17 cellular contexts compared by ENCODE assay signal in genomic region chr1:165763442-165763841, GRCh38. TPM values are rescaled to one million over a fixed set of nuclear protein-coding genes. Genes with fewer than 3 reads are reported as not detected.
DNase-seq lines count a peak whose midpoint lies in the region; ATAC-seq lines count a peak whose summit lies in the region.
"Had no signal": no experiment of that assay in that cellular context is flagged by ENCODE, and none has a peak within 500 bp of the region (broad histone marks: within the 10 kb centered on the region; RNA-seq: fewer than 3 reads in every experiment).

No MANE protein-coding gene starts in this region.

- CTCF ChIA-PET in activated naive CD4-positive, alpha-beta T cell treated with anti-CD3 and anti-CD28 coated beads for 36 hours (lab: Charles Lee) = interaction anchor here (0.6 to 0.9 kb wide), 2 partner anchors 10 to 65 kb away, joined by 3 to 4 read pairs; partner anchors contain the start of gene ALDH9A1

- peak; percentile 76 to 79 for ATAC-seq in activated CD4-positive, CD25-positive, alpha-beta regulatory T cell treated with anti-CD3 and anti-CD28 coated beads, Interleukin-2, amount 50 U/mL, for 24 hours
- ATAC-seq in activated T-cell treated with anti-CD3 and anti-CD28 coated beads, Interleukin-2, amount 50 U/mL, for 72 hours (replicated peaks in 1 of 2) = peak; percentile 88 to 94
- ATAC-seq in stimulated activated effector memory CD8-positive, alpha-beta T cell treated with anti-CD3 and anti-CD28 coated beads, Interleukin-12 subunit alpha, Interleukin-12 subunit beta, amount 100 ng/mL, for 72 hours = peak; percentile 87
- ATAC-seq: PC-3 had no signal

- DNase-seq in activated CD4-positive, CD25-positive, alpha-beta regulatory T cell treated with anti-CD3 and anti-CD28 coated beads, Interleukin-2, amount 50 U/mL, for 72 hours = no peak
- peak; percentile 54 for DNase-seq in activated naive CD4-positive, alpha-beta T cell treated with anti-CD3 and anti-CD28 coated beads for 36 hours
- no peak for DNase-seq in activated naive CD4-positive, alpha-beta T cell treated with Interleukin-2 at 50 U/mL for 16 hours
- DNase-seq in activated T-cell treated with anti-CD3 and anti-CD28 coated beads, Interleukin-2, amount 50 U/mL, for 72 hours = peak; percentile 42 to 46
- DNase-seq in stimulated activated effector memory CD8-positive, alpha-beta T cell treated with anti-CD3 and anti-CD28 coated beads, Interleukin-12 subunit alpha, Interleukin-12 subunit beta, amount 100 ng/mL, for 72 hours (ENCODE audit: low spot score in 2 of 2) = peak in 1 of 2 donors; percentile 57
- DNase-seq in effector memory CD4-positive, alpha-beta T cell = no peak
- DNase-seq in NOMO-1 treated with dmso at 0.1 percent for 144 hours (lab: John Stamatoyannopoulos, UW; ENCODE audit: unreplicated experiment) = no peak
- DNase-seq: CD8-positive, alpha-beta memory T cell; NCI-H1048; NCI-H146; NCI-H345; NCI-H526 treated with DMSO at 0.1 percent for 48 hours; PC-3 had no signal

- no peaks in the 10 kb centered on the region for H3K27me3 Mint-ChIP-seq in activated naive CD4-positive, alpha-beta T cell treated with anti-CD3 and anti-CD28 coated beads for 36 hours (ENCODE audit: low read depth)
- H3K27me3 Mint-ChIP-seq in activated T-cell treated with anti-CD3 and anti-CD28 coated beads, Interleukin-2, amount 50 U/mL, for 72 hours (ENCODE audit: low read depth) = no peaks in the 10 kb centered on the region

- no peaks in the 10 kb centered on the region for H3K27me3 ChIP-seq in effector memory CD4-positive, alpha-beta T cell (replicated peaks; ENCODE audit: control insufficient read depth, insufficient read depth, low read length, poor library complexity, severe bottlenecking)
- H3K27me3 ChIP-seq: BLaER1 had no signal

- peaks cover 42% of the 10 kb centered on the region for H3K36me3 Mint-ChIP-seq in activated naive CD4-positive, alpha-beta T cell treated with anti-CD3 and anti-CD28 coated beads for 36 hours (ENCODE audit: low read depth)
- peaks cover 15 to 39% of the 10 kb centered on the region in 2 donors for H3K36me3 Mint-ChIP-seq in activated T-cell treated with anti-CD3 and anti-CD28 coated beads, Interleukin-2, amount 50 U/mL, for 72 hours (ENCODE audit: insufficient read depth in 2 of 2)
- H3K36me3 Mint-ChIP-seq in stimulated activated effector memory CD8-positive, alpha-beta T cell treated with anti-CD3 and anti-CD28 coated beads, Interleukin-12 subunit alpha, Interleukin-12 subunit beta, amount 100 ng/mL, for 72 hours = peaks cover 87% of the 10 kb centered on the region

- H3K4me1 ChIP-seq in effector memory CD4-positive, alpha-beta T cell (ENCODE audit: control insufficient read depth, insufficient read depth, low read length, poor library complexity, severe bottlenecking) = peaks cover 4% of the 10 kb centered on the region

- H3K4me1 Mint-ChIP-seq in activated naive CD4-positive, alpha-beta T cell treated with anti-CD3 and anti-CD28 coated beads for 36 hours (ENCODE audit: low read depth) = peaks cover 53% of the 10 kb centered on the region
- peaks cover 71% of the 10 kb centered on the region for H3K4me1 Mint-ChIP-seq in activated T-cell treated with anti-CD3 and anti-CD28 coated beads, Interleukin-2, amount 50 U/mL, for 72 hours (ENCODE audit: low read depth)
- H3K4me1 Mint-ChIP-seq in stimulated activated effector memory CD8-positive, alpha-beta T cell treated with anti-CD3 and anti-CD28 coated beads, Interleukin-12 subunit alpha, Interleukin-12 subunit beta, amount 100 ng/mL, for 72 hours = peaks cover 55% of the 10 kb centered on the region

- no peak overlapping the region for H3K4me3 Mint-ChIP-seq in activated naive CD4-positive, alpha-beta T cell treated with anti-CD3 and anti-CD28 coated beads for 36 hours
- peak overlapping the region; percentile 35 to 58 for H3K4me3 Mint-ChIP-seq in activated T-cell treated with anti-CD3 and anti-CD28 coated beads, Interleukin-2, amount 50 U/mL, for 72 hours
- H3K4me3 Mint-ChIP-seq in stimulated activated effector memory CD8-positive, alpha-beta T cell treated with anti-CD3 and anti-CD28 coated beads, Interleukin-12 subunit alpha, Interleukin-12 subunit beta, amount 100 ng/mL, for 72 hours = no peak overlapping the region

- intact Hi-C loops in activated naive CD4-positive, alpha-beta T cell treated with anti-CD3 and anti-CD28 coated beads for 36 hours (cut with micrococcal nuclease) = loop anchor here (10.0 kb wide), 1 partner anchor 1081 kb away; no protein-coding TSS in a partner anchor

- H3K9me3 ChIP-seq in effector memory CD4-positive, alpha-beta T cell (ENCODE audit: control insufficient read depth, low read length) = no peaks in the 10 kb centered on the region
- H3K9me3 ChIP-seq: BLaER1 had no signal

- no peak overlapping the region for H3K27ac ChIP-seq in effector memory CD4-positive, alpha-beta T cell (ENCODE audit: insufficient read depth, low read length, poor library complexity, severe bottlenecking)
- H3K27ac ChIP-seq: 22Rv1, BLaER1, HL-60 had no signal

- no peak overlapping the region for H3K27ac Mint-ChIP-seq in activated naive CD4-positive, alpha-beta T cell treated with anti-CD3 and anti-CD28 coated beads for 36 hours
- H3K27ac Mint-ChIP-seq in activated T-cell treated with anti-CD3 and anti-CD28 coated beads, Interleukin-2, amount 50 U/mL, for 72 hours = peak overlapping the region; percentile 42
- H3K27ac Mint-ChIP-seq in stimulated activated effector memory CD8-positive, alpha-beta T cell treated with anti-CD3 and anti-CD28 coated beads, Interleukin-12 subunit alpha, Interleukin-12 subunit beta, amount 100 ng/mL, for 72 hours = peak overlapping the region; percentile 78

- peaks cover 35% of the 10 kb centered on the region for H3K36me3 ChIP-seq in effector memory CD4-positive, alpha-beta T cell (ENCODE audit: control insufficient read depth, insufficient read depth, low read length)

- no peak overlapping the region for H3K4me3 ChIP-seq in effector memory CD4-positive, alpha-beta T cell (ENCODE audit: insufficient read depth, low read depth, low read length, poor library complexity, severe bottlenecking)
- H3K4me3 ChIP-seq: BLaER1 had no signal

- H3K9me3 Mint-ChIP-seq in activated naive CD4-positive, alpha-beta T cell treated with anti-CD3 and anti-CD28 coated beads for 36 hours = no peaks in the 10 kb centered on the region
- no peaks in the 10 kb centered on the region for H3K9me3 Mint-ChIP-seq in activated T-cell treated with anti-CD3 and anti-CD28 coated beads, Interleukin-2, amount 50 U/mL, for 72 hours
- no peaks in the 10 kb centered on the region for H3K9me3 Mint-ChIP-seq in stimulated activated effector memory CD8-positive, alpha-beta T cell treated with anti-CD3 and anti-CD28 coated beads, Interleukin-12 subunit alpha, Interleukin-12 subunit beta, amount 100 ng/mL, for 72 hours
- H3K9me3 Mint-ChIP-seq: CD8-positive, alpha-beta memory T cell had no signal

RNA-seq across cellular contexts. Expression of gene TMCO1, which starts 5.2 kb away (rescaled TPM):
- 10 to 100 TPM; 50.5 to 50.7 TPM for total RNA-seq in activated naive CD4-positive, alpha-beta T cell treated with anti-CD3 and anti-CD28 coated beads for 36 hours
- 10 to 100 TPM; 57.3 to 68.4 TPM for total RNA-seq in activated T-cell treated with anti-CD3 and anti-CD28 coated beads, Interleukin-2, amount 50 U/mL, for 72 hours

Comparison
In these comparisons a context has a peak if more than half of its experiments do, and no peak if none do; other contexts are left out.
1. DNase-seq: peak in activated naive CD4-positive, alpha-beta T cell treated with anti-CD3 and anti-CD28 coated beads for 36 hours (single experiment) and activated T-cell treated with anti-CD3 and anti-CD28 coated beads, Interleukin-2, amount 50 U/mL, for 72 hours (2 of 2); none in activated CD4-positive, CD25-positive, alpha-beta regulatory T cell treated with anti-CD3 and anti-CD28 coated beads, Interleukin-2, amount 50 U/mL, for 72 hours (single experiment), activated naive CD4-positive, alpha-beta T cell treated with Interleukin-2 at 50 U/mL for 16 hours (single experiment), effector memory CD4-positive, alpha-beta T cell (0 of 3) and NOMO-1 treated with dmso at 0.1 percent for 144 hours (single experiment).
2. H3K4me3 Mint-ChIP-seq: peak in activated T-cell treated with anti-CD3 and anti-CD28 coated beads, Interleukin-2, amount 50 U/mL, for 72 hours (2 of 2); none in activated naive CD4-positive, alpha-beta T cell treated with anti-CD3 and anti-CD28 coated beads for 36 hours (single experiment) and stimulated activated effector memory CD8-positive, alpha-beta T cell treated with anti-CD3 and anti-CD28 coated beads, Interleukin-12 subunit alpha, Interleukin-12 subunit beta, amount 100 ng/mL, for 72 hours (single experiment).
3. Peak in every context shown above with its lines, with median percentiles within 50 percentile points of each other: ATAC-seq.